In genomic region chr13:24271611-24272451, GRCh38 we compare ENCODE assay signal across 8 cellular contexts. TPM values are rescaled to one million over a fixed set of nuclear protein-coding genes. Genes with fewer than 3 reads are reported as not detected.
A peak's percentile ranks its signal among the peaks of the same experiment; 100 is the strongest.
DNase-seq lines count a peak whose midpoint lies in the region; ATAC-seq lines count a peak whose summit lies in the region.

No MANE protein-coding gene starts in this region.

- H3K79me1 ChIP-seq in trophoblast cell (ENCODE audit: low read length), result peaks cover 4% of the 10 kb centered on the region

- peak overlapping the region; percentile 4 for H2BK12ac ChIP-seq in trophoblast cell (ENCODE audit: low read length)

- H3K4me3 ChIP-seq in trophoblast cell (ENCODE audit: low read depth, low read length), result no peak overlapping the region

- peaks cover 6 to 10% of the 10 kb centered on the region in 2 experiments for H3K4me1 ChIP-seq in trophoblast cell (ENCODE audit: control insufficient read depth in 1 of 2, insufficient read depth in 2 of 2, low read length in 2 of 2)

- H3K14ac ChIP-seq in trophoblast cell (ENCODE audit: low read length), result peak overlapping the region; percentile 3

- no peak overlapping the region for H4K8ac ChIP-seq in trophoblast cell (ENCODE audit: low read depth, low read length)

- H2AFZ ChIP-seq in trophoblast cell (ENCODE audit: insufficient read depth, low read length, poor library complexity), result no peak overlapping the region

- no peaks in the 10 kb centered on the region for H3K9me3 ChIP-seq in trophoblast cell (ENCODE audit: insufficient read depth, low read depth, low read length)

- no peaks in the 10 kb centered on the region for H3K27me3 ChIP-seq in trophoblast cell (ENCODE audit: insufficient read depth, low read length)

- no peak overlapping the region for H3K9ac ChIP-seq in trophoblast cell (ENCODE audit: low read length)

- WGBS in trophoblast cell (ENCODE audit: extremely low coverage, insufficient coverage, insufficient read length), result no CpG with 5 or more reads among the region's 25 CpGs

- intact Hi-C loops in head of caudate nucleus (cut with DNase I), result no loop called here

- peak overlapping the region; percentile 17 for H2BK120ac ChIP-seq in trophoblast cell (ENCODE audit: insufficient read depth, low read length, poor library complexity)

- H4K91ac ChIP-seq in trophoblast cell (ENCODE audit: low read depth, low read length), result no peak overlapping the region

- no peak overlapping the region for H3K23ac ChIP-seq in trophoblast cell (ENCODE audit: low read length)

- H2BK5ac ChIP-seq in trophoblast cell (ENCODE audit: low read depth, low read length, poor library complexity), result no peak overlapping the region

- ATAC-seq in GM18508 (IDR thresholded peaks at IDR 0.05; ENCODE audit: insufficient read depth, unreplicated experiment) (peak; percentile 36), HG02870 (IDR thresholded peaks at IDR 0.05; ENCODE audit: unreplicated experiment) (peak; percentile 53)

- no peak overlapping the region for H3K18ac ChIP-seq in trophoblast cell (ENCODE audit: low read length)

- peak overlapping the region; percentile 29 for H3K27ac ChIP-seq in trophoblast cell (ENCODE audit: low read depth, low read length)

- DNase-seq in RPMI7951 (ENCODE audit: low read depth), result peak; percentile 79
- DNase-seq in activated naive CD4-positive, alpha-beta T cell treated with anti-CD3 and anti-CD28 coated beads, Interleukin-2, amount 50 U/mL, for 16 hours, result peak; percentile 53
- peak; percentile 57 to 89 (median 78) for DNase-seq in head of caudate nucleus
- DNase-seq in trophoblast cell, result no peak
- no peak for DNase-seq in NCI-H1105 (lab: John Stamatoyannopoulos, UW)
- DNase-seq in NCI-H524 treated with DMSO at 0.1 percent for 48 hours (lab: John Stamatoyannopoulos, UW), result no peak

- H3K4me2 ChIP-seq in trophoblast cell (ENCODE audit: low read length), result peak overlapping the region; percentile 28

- H3K4ac ChIP-seq in trophoblast cell (ENCODE audit: low read depth, low read length), result no peak overlapping the region

- H2AK5ac ChIP-seq in trophoblast cell (ENCODE audit: low read length), result no peak overlapping the region

- no peak overlapping the region for H4K12ac ChIP-seq in trophoblast cell (ENCODE audit: low read depth, low read length)

- H3K36me3 ChIP-seq in trophoblast cell (ENCODE audit: control insufficient read depth in 1 of 2, insufficient read depth in 2 of 2, low read length in 2 of 2), result no peaks in the 10 kb centered on the region

- no peaks in the 10 kb centered on the region for H3K79me2 ChIP-seq in trophoblast cell (ENCODE audit: control insufficient read depth, insufficient read depth, low read length, poor library complexity)

RNA-seq across cellular contexts. Expression of gene C1QTNF9, which starts 37.5 kb away (rescaled TPM):
- not detected in 2 replicates for total RNA-seq in RPMI7951 (2014; rRNA removed; shearing (Covaris generic))
- 0.10 and 0.12 TPM in 2 replicates for polyA plus RNA-seq in trophoblast cell (2013)

Comparison
In these comparisons a context has a peak if more than half of its experiments do, and no peak if none do; other contexts are left out.
1. DNase-seq: peak in RPMI7951 (single experiment), activated naive CD4-positive, alpha-beta T cell treated with anti-CD3 and anti-CD28 coated beads, Interleukin-2, amount 50 U/mL, for 16 hours (single experiment) and head of caudate nucleus (42 of 42); none in trophoblast cell (0 of 2), NCI-H1105 (single experiment) and NCI-H524 treated with DMSO at 0.1 percent for 48 hours (single experiment).